ENCODE assay signal across 9 cellular contexts in the genomic region with DNA sequence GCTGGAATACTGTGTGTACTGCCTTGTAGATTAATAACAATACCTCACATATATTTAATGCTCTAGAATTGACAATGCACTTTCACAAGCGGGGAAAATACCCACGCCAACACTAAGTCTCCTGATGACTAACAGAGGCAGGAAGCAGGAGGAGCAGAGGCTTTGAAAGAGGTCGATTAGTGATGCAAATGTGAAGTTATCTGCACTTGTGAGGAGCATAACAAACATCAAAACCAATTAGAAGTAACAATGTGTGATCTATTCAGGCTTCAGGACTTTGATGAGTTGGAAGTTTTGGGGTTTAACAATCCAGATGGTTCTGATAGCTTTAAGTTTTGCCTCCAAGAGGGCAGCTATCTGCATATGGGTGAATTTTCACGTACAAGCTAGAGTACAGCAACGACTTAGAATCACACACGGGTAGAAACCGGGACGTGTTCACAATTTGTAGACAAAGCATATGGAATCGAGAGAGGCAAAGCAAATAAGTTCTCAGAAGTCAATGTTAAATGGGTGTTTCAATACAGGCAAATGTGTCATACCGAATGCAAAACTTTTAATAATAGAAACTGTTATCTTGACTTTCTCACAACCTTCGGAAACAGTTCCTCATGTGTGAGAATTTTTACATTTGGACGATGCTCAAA.
DNase-seq lines count a peak whose midpoint lies in the region; ATAC-seq, FAIRE-seq and TF ChIP-seq lines count a peak whose summit lies in the region.
"Had no signal": no experiment of that assay in that cellular context is flagged by ENCODE, and none has a peak within 500 bp of the region (broad histone marks: within the 10 kb centered on the region; RNA-seq: fewer than 3 reads in every experiment).

No MANE protein-coding gene starts in this region.

- peaks cover 9% of the 10 kb centered on the region; the same call in 2 of the 3 replicates for H3K9me3 Mint-ChIP-seq in GM23338

- peak overlapping the region; percentile 43 for H3K4me3 Mint-ChIP-seq in GM23338

- H3K27ac Mint-ChIP-seq in GM23338, result peak overlapping the region; percentile 99

- H3K27me3 Mint-ChIP-seq in GM23338 (ENCODE audit: insufficient read depth, low read depth, poor library complexity), result peaks cover 21% of the 10 kb centered on the region

- 15% methylated on average over 12 of the region's 12 CpGs for WGBS in smooth muscle cell (ENCODE audit: low lambda C conversion rate)

- H3K36me3 ChIP-seq in GM23338 (ENCODE audit: insufficient read depth) (no peaks in the 10 kb centered on the region), SK-N-MC (ENCODE audit: insufficient read depth, low read length) (no peaks in the 10 kb centered on the region), bronchial epithelial cell (ENCODE audit: control insufficient read depth, insufficient read depth, low read length) (peaks cover 1% of the 10 kb centered on the region), smooth muscle cell (ENCODE audit: low read depth) (no peaks in the 10 kb centered on the region)

- no peaks in the 10 kb centered on the region for H3K9me2 ChIP-seq in GM23338 (ENCODE audit: insufficient read depth)

- H3K27me3 ChIP-seq in GM23338 (ENCODE audit: insufficient read depth), result no peaks in the 10 kb centered on the region
- no peaks in the 10 kb centered on the region for H3K27me3 ChIP-seq in bronchial epithelial cell (ENCODE audit: control insufficient read depth, insufficient read depth, low read length)
- H3K27me3 ChIP-seq in smooth muscle cell (ENCODE audit: low read depth), result no peaks in the 10 kb centered on the region

- TF ChIP-seq POLR2A in GM12891 (IDR thresholded peaks at IDR 0.05; ENCODE audit: low read depth, low read length) (peak; percentile 55), H54 (IDR thresholded peaks at IDR 0.05; ENCODE audit: low read depth, low read length) (no peak)

- peak; percentile 40 for ATAC-seq in GM23338

- H3K4me2 ChIP-seq in GM23338 (peak overlapping the region; percentile 58), smooth muscle cell (peak overlapping the region; percentile 76)

- no peak for DNase-seq in GM12891 (ENCODE audit: insufficient read length, low spot score)
- DNase-seq in GM23338 (ENCODE audit: low spot score), result peak; percentile 84
- DNase-seq in SK-N-MC (ENCODE audit: low read depth, low spot score), result no peak
- peak; percentile 47 for DNase-seq in bronchial epithelial cell (ENCODE audit: low read depth)
- DNase-seq in smooth muscle cell (lab: John Stamatoyannopoulos, UW; ENCODE audit: unreplicated experiment), result no peak
- DNase-seq in OCI-M1 (lab: John Stamatoyannopoulos, UW), result no peak
- no peak for DNase-seq in NCI-H2081 treated with DMSO at 0.1 percent for 48 hours (lab: John Stamatoyannopoulos, UW)
- DNase-seq in H54 (ENCODE audit: insufficient read length, low spot score), result no peak

- FAIRE-seq in GM12891 (lab: Jason Lieb, UNC), result peak; percentile 96
- no peak for FAIRE-seq in bronchial epithelial cell (lab: Jason Lieb, UNC)
- no peak for FAIRE-seq in H54 (lab: Jason Lieb, UNC)

- TF ChIP-seq CTCF in GM23338 (conservative IDR thresholded peaks at IDR 0.05; ENCODE audit: low read depth in 2 of 2) (no peak), bronchial epithelial cell (IDR thresholded peaks at IDR 0.05; ENCODE audit: insufficient read depth, low read length, severe bottlenecking) (no peak), smooth muscle cell (IDR thresholded peaks at IDR 0.05; ENCODE audit: borderline replicate concordance, insufficient read depth, poor library complexity, severe bottlenecking) (no peak)

- peak overlapping the region; percentile 16 for H3K9ac ChIP-seq in SK-N-MC (ENCODE audit: insufficient read length)
- no peak overlapping the region for H3K9ac ChIP-seq in smooth muscle cell (ENCODE audit: low read depth)
- H3K9ac ChIP-seq: parathyroid adenoma had no signal

- H3K4me1 ChIP-seq in GM23338 (ENCODE audit: insufficient read depth) (peaks cover 56% of the 10 kb centered on the region), smooth muscle cell (ENCODE audit: low read depth) (peaks cover 42% of the 10 kb centered on the region)
- H3K4me1 ChIP-seq: parathyroid adenoma had no signal

- H3K27ac ChIP-seq in GM23338 (ENCODE audit: low read depth) (peak overlapping the region; percentile 96), SK-N-MC (peak overlapping the region; percentile 58; the same call in 1 of the 2 replicates), smooth muscle cell (ENCODE audit: low read depth) (peak overlapping the region; percentile 25)
- H3K27ac ChIP-seq: parathyroid adenoma had no signal

- H3F3A ChIP-seq in GM23338 (replicated peaks; ENCODE audit: low read depth) (peaks cover 16% of the 10 kb centered on the region), smooth muscle cell (ENCODE audit: low read depth) (peaks cover 4% of the 10 kb centered on the region)

- H3K79me2 ChIP-seq in GM23338 (replicated peaks; ENCODE audit: insufficient read depth) (no peaks in the 10 kb centered on the region), smooth muscle cell (ENCODE audit: low read depth) (no peaks in the 10 kb centered on the region)
- H3K79me2 ChIP-seq: parathyroid adenoma had no signal

- H3K4me1 Mint-ChIP-seq in GM23338, result peaks cover 79% of the 10 kb centered on the region

- H3K9me3 ChIP-seq in SK-N-MC (ENCODE audit: low read depth, low read length) (no peaks in the 10 kb centered on the region), smooth muscle cell (replicated peaks; ENCODE audit: low read depth) (no peaks in the 10 kb centered on the region)

- H2AFZ ChIP-seq in GM23338, result no peak overlapping the region
- no peak overlapping the region for H2AFZ ChIP-seq in smooth muscle cell (ENCODE audit: low read depth)
- H2AFZ ChIP-seq: parathyroid adenoma had no signal

- H4K20me1 ChIP-seq in GM23338 (replicated peaks; ENCODE audit: insufficient read depth), result no peaks in the 10 kb centered on the region
- H4K20me1 ChIP-seq in smooth muscle cell (ENCODE audit: low read depth), result no peaks in the 10 kb centered on the region

- peaks cover 34% of the 10 kb centered on the region for H3K36me3 Mint-ChIP-seq in GM23338 (ENCODE audit: low read depth)

- peak overlapping the region; percentile 20; the same call in 1 of the 2 replicates for H3K4me3 ChIP-seq in GM23338
- no peak overlapping the region for H3K4me3 ChIP-seq in SK-N-MC
- no peak overlapping the region for H3K4me3 ChIP-seq in bronchial epithelial cell (ENCODE audit: low read depth, low read length)
- H3K4me3 ChIP-seq in smooth muscle cell, result no peak overlapping the region

TF ChIP-seq in GM12891, 5 proteins besides CTCF, POLR2A, EP300 and RAD21:
- TF ChIP-seq POU2F2 (IDR thresholded peaks at IDR 0.05; ENCODE audit: low read depth, low read length), result peak; percentile 90
- TF ChIP-seq PAX5 (IDR thresholded peaks at IDR 0.05; ENCODE audit: insufficient read depth, low read length, severe bottlenecking), result peak; percentile 12
- TF ChIP-seq TAF1 (IDR thresholded peaks at IDR 0.05; ENCODE audit: low read depth, low read length), result no peak
- peak; percentile 58; the same call in 1 of the 2 replicates for TF ChIP-seq SPI1 (IDR thresholded peaks at IDR 0.05; ENCODE audit: low read depth, low read length)
- TF ChIP-seq POLR2AphosphoS5 (IDR thresholded peaks at IDR 0.05; ENCODE audit: low read depth, low read length), result peak; percentile 70
TF ChIP-seq in GM12891: peak in this region for 4.

TF ChIP-seq in GM23338, 12 proteins besides CTCF, POLR2A, EP300 and RAD21 (continues in another document):
- TF ChIP-seq EZH2 (IDR thresholded peaks at IDR 0.05; ENCODE audit: low read depth, unreplicated experiment) (no peak), CREB1 (CRISPR knock-in tag; IDR thresholded peaks at IDR 0.05; ENCODE audit: low read depth) (0 out of 2 replicates have a peak, but pooled peaks have one; percentile 4), JUNB (IDR thresholded peaks at IDR 0.05; ENCODE audit: unreplicated experiment) (no peak), NANOG (IDR thresholded peaks at IDR 0.05; ENCODE audit: borderline replicate concordance) (peak; percentile 98), REST (IDR thresholded peaks at IDR 0.05; ENCODE audit: unreplicated experiment) (no peak), EZH2phosphoT487 (IDR thresholded peaks at IDR 0.05; ENCODE audit: unreplicated experiment) (no peak)

Comparison
In these comparisons a context has a peak if more than half of its experiments do, and no peak if none do; other contexts are left out.
1. DNase-seq: peak in GM23338 (single experiment) and bronchial epithelial cell (single experiment); none in GM12891 (single experiment), SK-N-MC (single experiment), smooth muscle cell (single experiment), OCI-M1 (single experiment), NCI-H2081 treated with DMSO at 0.1 percent for 48 hours (single experiment) and H54 (single experiment).
2. H3K27ac ChIP-seq: peak in every context shown above with its lines; median percentile 96 in GM23338; 58 in SK-N-MC; 25 in smooth muscle cell.